In genomic region chr2:173151671-173152398, GRCh38 we compare ENCODE assay signal across 1 cellular context.
TF ChIP-seq lines count a peak whose summit lies in the region.

No MANE protein-coding gene starts in this region.

TF ChIP-seq in HCT116, 20 proteins besides CTCF, POLR2A, EP300 and RAD21 (continued from another document):
- no peak for TF ChIP-seq REST (IDR thresholded peaks at IDR 0.05; ENCODE audit: low read depth)
- peak; percentile 79; the same call in 1 of the 2 replicates for TF ChIP-seq SRF (IDR thresholded peaks at IDR 0.05; ENCODE audit: low read depth)
- peak; percentile 88 for TF ChIP-seq JUND (IDR thresholded peaks at IDR 0.05)
